In genomic region chr9:5436441-5436840, GRCh38 we compare ENCODE assay signal across 11 cellular contexts. TPM values are rescaled to one million over a fixed set of nuclear protein-coding genes. Genes with fewer than 3 reads are reported as not detected.
DNase-seq lines count a peak whose midpoint lies in the region; ATAC-seq and TF ChIP-seq lines count a peak whose summit lies in the region.
"Had no signal": no experiment of that assay in that cellular context is flagged by ENCODE, and none has a peak within 500 bp of the region (broad histone marks: within the 10 kb centered on the region; RNA-seq: fewer than 3 reads in every experiment).

No MANE protein-coding gene starts in this region.

- peaks cover 0 to 3% of the 10 kb centered on the region in 2 donors for H3K36me3 ChIP-seq in left lung

- ATAC-seq in stimulated activated naive CD8-positive, alpha-beta T cell treated with anti-CD3 and anti-CD28 coated beads, Interleukin-15, Interleukin-2, amounts not matched to agents 100 U/mL and 50 U/mL, for 24 hours: no peak
- ATAC-seq in left lung (no peak), GM21825 (IDR thresholded peaks at IDR 0.05; ENCODE audit: unreplicated experiment) (no peak)

- peaks cover 6 to 28% of the 10 kb centered on the region in 2 donors for H3K4me1 ChIP-seq in left lung

- no peaks in the 10 kb centered on the region for H3K9me3 ChIP-seq in left lung
- H3K9me3 ChIP-seq: esophagus muscularis mucosa had no signal

- H3K4me3 Mint-ChIP-seq in stimulated activated naive CD8-positive, alpha-beta T cell treated with anti-CD3 and anti-CD28 coated beads, Interleukin-15, Interleukin-2, amounts not matched to agents 100 ng/mL and 50 ng/mL, for 24 hours: peak overlapping the region; percentile 92
- H3K4me3 Mint-ChIP-seq in activated naive CD8-positive, alpha-beta T cell treated with anti-CD3 and anti-CD28 coated beads for 36 hours: peak overlapping the region; percentile 91

- H3K36me3 Mint-ChIP-seq in stimulated activated naive CD8-positive, alpha-beta T cell treated with anti-CD3 and anti-CD28 coated beads, Interleukin-15, Interleukin-2, amounts not matched to agents 100 ng/mL and 50 ng/mL, for 24 hours (ENCODE audit: low read depth): peaks cover 47% of the 10 kb centered on the region
- H3K36me3 Mint-ChIP-seq in activated naive CD8-positive, alpha-beta T cell treated with anti-CD3 and anti-CD28 coated beads for 36 hours: peaks cover 39% of the 10 kb centered on the region

- in situ Hi-C loops in GM13976 (cut with MboI; ENCODE audit: low sequenced_read_pairs, unreplicated experiment): no loop called here

- peak overlapping the region in 1 of 2 donors; percentile 63 for H3K4me3 ChIP-seq in left lung

- peaks cover 60% of the 10 kb centered on the region for H3K4me1 Mint-ChIP-seq in stimulated activated naive CD8-positive, alpha-beta T cell treated with anti-CD3 and anti-CD28 coated beads, Interleukin-15, Interleukin-2, amounts not matched to agents 100 ng/mL and 50 ng/mL, for 24 hours (ENCODE audit: low read depth)
- peaks cover 40% of the 10 kb centered on the region for H3K4me1 Mint-ChIP-seq in activated naive CD8-positive, alpha-beta T cell treated with anti-CD3 and anti-CD28 coated beads for 36 hours

- DNase-seq in stimulated activated naive CD8-positive, alpha-beta T cell treated with anti-CD3 and anti-CD28 coated beads, Interleukin-15, Interleukin-2, amounts not matched to agents 100 U/mL and 50 U/mL, for 24 hours: no peak
- no peak for DNase-seq in activated naive CD8-positive, alpha-beta T cell treated with anti-CD3 and anti-CD28 coated beads for 36 hours
- no peak for DNase-seq in left lung
- DNase-seq in activated CD4-positive, CD25-positive, alpha-beta regulatory T cell (lab: John Stamatoyannopoulos, UW): no peak
- DNase-seq in RPMI8226: no peak
- DNase-seq in GM13976 (ENCODE audit: low spot score): no peak
- DNase-seq: NCI-H510A; stimulated activated naive CD4-positive, alpha-beta T cell treated with Interleukin-2 at 50 U/mL for 16 hours had no signal

- TF ChIP-seq CTCF in left lung (IDR thresholded peaks at IDR 0.05) (no peak), GM13976 (IDR thresholded peaks at IDR 0.05; ENCODE audit: borderline replicate concordance, control extremely low read depth, extremely low read depth, insufficient read depth, missing control alignments) (no peak)

- intact Hi-C loops in left lung (cut with DNase I): no loop called here

- no peaks in the 10 kb centered on the region for H3K27me3 ChIP-seq in left lung
- H3K27me3 ChIP-seq: esophagus muscularis mucosa had no signal

- no peaks in the 10 kb centered on the region for H3K27me3 Mint-ChIP-seq in stimulated activated naive CD8-positive, alpha-beta T cell treated with anti-CD3 and anti-CD28 coated beads, Interleukin-15, Interleukin-2, amounts not matched to agents 100 ng/mL and 50 ng/mL, for 24 hours
- H3K27me3 Mint-ChIP-seq in activated naive CD8-positive, alpha-beta T cell treated with anti-CD3 and anti-CD28 coated beads for 36 hours: no peaks in the 10 kb centered on the region

- peak overlapping the region; percentile 98 for H3K27ac Mint-ChIP-seq in stimulated activated naive CD8-positive, alpha-beta T cell treated with anti-CD3 and anti-CD28 coated beads, Interleukin-15, Interleukin-2, amounts not matched to agents 100 ng/mL and 50 ng/mL, for 24 hours
- H3K27ac Mint-ChIP-seq in activated naive CD8-positive, alpha-beta T cell treated with anti-CD3 and anti-CD28 coated beads for 36 hours: peak overlapping the region; percentile 97

- peaks cover 4% of the 10 kb centered on the region for H3K9me3 Mint-ChIP-seq in stimulated activated naive CD8-positive, alpha-beta T cell treated with anti-CD3 and anti-CD28 coated beads, Interleukin-15, Interleukin-2, amounts not matched to agents 100 ng/mL and 50 ng/mL, for 24 hours
- H3K9me3 Mint-ChIP-seq in activated naive CD8-positive, alpha-beta T cell treated with anti-CD3 and anti-CD28 coated beads for 36 hours: no peaks in the 10 kb centered on the region

- peak overlapping the region; percentile 21 to 99 for H3K27ac ChIP-seq in left lung

RNA-seq across cellular contexts. Expression of gene PLGRKT, which starts 1.3 kb away (rescaled TPM):
- 10 to 100 TPM; 27.3 to 27.5 TPM for total RNA-seq in activated naive CD8-positive, alpha-beta T cell treated with anti-CD3 and anti-CD28 coated beads for 36 hours
- 10 to 100 TPM; 23.2 to 26.6 TPM for total RNA-seq in left lung

RNA-seq across cellular contexts. Expression of gene CD274, which starts 13.9 kb away (rescaled TPM):
- total RNA-seq in activated naive CD8-positive, alpha-beta T cell treated with anti-CD3 and anti-CD28 coated beads for 36 hours: 10 to 100 TPM; 22.0 to 24.6 TPM
- total RNA-seq in left lung: 10 to 100 TPM in 1 of 2 donors, 1 to 10 TPM in 1; 9.4 to 21.1 TPM
